In genomic region chr16:1984347-1985225, GRCh38 we compare ENCODE assay signal across 8 cellular contexts. TPM values are rescaled to one million over a fixed set of nuclear protein-coding genes. Genes with fewer than 3 reads are reported as not detected.
A peak's percentile ranks its signal among the peaks of the same experiment; 100 is the strongest.
DNase-seq lines count a peak whose midpoint lies in the region; ATAC-seq, FAIRE-seq and TF ChIP-seq lines count a peak whose summit lies in the region.

No MANE protein-coding gene starts in this region.

- H3K9me3 ChIP-seq in thymus (ENCODE audit: control insufficient read depth) = no peaks in the 10 kb centered on the region

- H3K4me1 ChIP-seq in thymus (ENCODE audit: control insufficient read depth, insufficient read depth, low read length) = peaks cover 10% of the 10 kb centered on the region

- FAIRE-seq in D721Med (lab: Jason Lieb, UNC) = no peak

- no peak for ATAC-seq in GM21423 (IDR thresholded peaks at IDR 0.05; ENCODE audit: unreplicated experiment)

- TF ChIP-seq CTCF in HL-60 (IDR thresholded peaks at IDR 0.05; ENCODE audit: insufficient read depth, low read length) = no peak
- no peak for TF ChIP-seq CTCF in astrocyte of the cerebellum (IDR thresholded peaks at IDR 0.05; ENCODE audit: low read depth, low read length, missing control alignments)
- TF ChIP-seq CTCF in D721Med (IDR thresholded peaks at IDR 0.05; ENCODE audit: insufficient read depth, missing control alignments) = no peak

- peaks cover 8% of the 10 kb centered on the region for H3K36me3 ChIP-seq in thymus (ENCODE audit: control insufficient read depth, insufficient read depth)

- DNase-seq in NCI-H2171 treated with DMSO at 0.1 percent for 48 hours (lab: John Stamatoyannopoulos, UW) = peak; percentile 53
- no peak for DNase-seq in NCI-H2171 (lab: John Stamatoyannopoulos, UW)
- DNase-seq in HL-60 (ENCODE audit: low read depth in 1 of 2, low spot score in 1 of 2) = no peak
- DNase-seq in astrocyte of the cerebellum (ENCODE audit: low read depth) = no peak
- DNase-seq in D721Med (ENCODE audit: insufficient read length, low spot score) = no peak

- WGBS in thymus = 18% methylated on average over 58 of the region's 58 CpGs

- H3K4me3 ChIP-seq in HL-60 (replicated peaks; ENCODE audit: insufficient read depth, low read length) (peak overlapping the region; percentile 88), astrocyte of the cerebellum (ENCODE audit: low read depth, low read length) (peak overlapping the region; percentile 63), thymus (ENCODE audit: low read length) (peak overlapping the region; percentile 80)

- peaks cover 38% of the 10 kb centered on the region for H3K27me3 ChIP-seq in HL-60 (ENCODE audit: insufficient read depth, poor library complexity, severe bottlenecking)
- peaks cover 3% of the 10 kb centered on the region for H3K27me3 ChIP-seq in layer of hippocampus (ENCODE audit: control insufficient read depth, insufficient read depth, low read length)
- H3K27me3 ChIP-seq in thymus (ENCODE audit: control insufficient read depth, insufficient read depth) = peaks cover 61% of the 10 kb centered on the region

- H3K27ac ChIP-seq in HL-60 (replicated peaks) (peak overlapping the region; percentile 40), layer of hippocampus (ENCODE audit: low read depth, low read length) (peak overlapping the region; percentile 85), thymus (ENCODE audit: low read depth) (peak overlapping the region; percentile 54)

- in situ Hi-C loops in astrocyte of the cerebellum (cut with HindIII; ENCODE audit: low sequenced_read_pairs) = loop anchor here (5.0 kb wide), 1 partner anchor 53 kb away; no protein-coding TSS in a partner anchor

RNA-seq across cellular contexts. Expression of gene GFER, which starts 0.6 kb away (rescaled TPM):
- 28.0 TPM for polyA plus RNA-seq in thymus

RNA-seq across cellular contexts. Expression of gene NOXO1, which starts 3.3 kb away (rescaled TPM):
- 5.7 TPM for polyA plus RNA-seq in thymus

RNA-seq across cellular contexts. Expression of gene SYNGR3, which starts 5.2 kb away (rescaled TPM):
- 2.7 TPM for polyA plus RNA-seq in thymus

RNA-seq across cellular contexts. Expression of gene TBL3, which starts 12.7 kb away (rescaled TPM):
- polyA plus RNA-seq in thymus = 52.3 TPM

RNA-seq across cellular contexts. Expression of gene RNF151, which starts 17.9 kb away (rescaled TPM):
- 0.82 TPM for polyA plus RNA-seq in thymus
